27 cellular contexts compared by ENCODE assay signal in the genomic region with DNA sequence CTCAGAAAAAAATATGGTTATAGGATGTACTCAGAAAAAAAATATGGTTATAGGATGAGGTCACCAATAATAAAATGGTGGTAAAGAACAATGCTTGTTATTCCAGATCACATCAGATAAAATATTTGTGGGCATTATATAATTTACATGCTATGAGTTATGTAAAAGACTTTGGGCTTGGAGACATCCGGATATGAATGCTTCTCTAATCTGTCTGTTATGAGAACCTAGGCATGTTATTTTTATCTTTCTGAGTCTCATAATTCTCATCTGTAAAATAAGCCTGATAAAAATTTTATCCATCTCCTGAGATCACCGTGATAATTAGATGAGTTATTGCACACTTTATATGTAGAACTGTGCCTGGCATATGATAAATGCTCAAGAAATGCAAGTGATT. TPM values are rescaled to one million over a fixed set of nuclear protein-coding genes. Genes with fewer than 3 reads are reported as not detected.
DNase-seq lines count a peak whose midpoint lies in the region; ATAC-seq, FAIRE-seq and TF ChIP-seq lines count a peak whose summit lies in the region.
"Had no signal": no experiment of that assay in that cellular context is flagged by ENCODE, and none has a peak within 500 bp of the region (broad histone marks: within the 10 kb centered on the region; RNA-seq: fewer than 3 reads in every experiment).

No MANE protein-coding gene starts in this region.

- TF ChIP-seq CTCF in HepG2 (CRISPR knock-in tag; IDR thresholded peaks at IDR 0.05) (no peak), right lobe of liver (IDR thresholded peaks at IDR 0.05) (no peak), RWPE2 (IDR thresholded peaks at IDR 0.05; ENCODE audit: poor library complexity, severe bottlenecking) (no peak)

- no peak for TF ChIP-seq RAD21 in HepG2 (CRISPR knock-in tag; IDR thresholded peaks at IDR 0.05)

- no peaks in the 10 kb centered on the region for H3K27me3 ChIP-seq in HepG2 (ENCODE audit: control insufficient read depth in 1 of 2, insufficient read depth in 2 of 2, low read length in 2 of 2)
- no peaks in the 10 kb centered on the region for H3K27me3 ChIP-seq in right lobe of liver
- H3K27me3 ChIP-seq in RWPE2 (ENCODE audit: insufficient read depth, poor library complexity, severe bottlenecking): no peaks in the 10 kb centered on the region
- H3K27me3 ChIP-seq: pancreas, tibial nerve had no signal

- no TSS peak for BruUV-seq in HepG2 (replicated peaks; lab: Mats Ljungman, UMichigan)

- H3K36me3 Mint-ChIP-seq in T-helper 17 cell (ENCODE audit: low read depth): no peaks in the 10 kb centered on the region
- H3K36me3 Mint-ChIP-seq: activated CD4-positive, alpha-beta memory T cell treated with anti-CD3 and anti-CD28 coated beads for 36 hours; CD4-positive, CD25-positive, alpha-beta regulatory T cell; naive thymus-derived CD4-positive, alpha-beta T cell had no signal

- H4K20me1 ChIP-seq in HepG2 (ENCODE audit: insufficient read depth, low read length): no peaks in the 10 kb centered on the region

- FAIRE-seq in HepG2 (lab: Jason Lieb, UNC): no peak
- FAIRE-seq: A204.1, pancreas had no signal

- H3K79me2 ChIP-seq in HepG2 (ENCODE audit: insufficient read depth, low read length): no peaks in the 10 kb centered on the region

- H3K27ac ChIP-seq in HepG2 (ENCODE audit: extremely low read length, insufficient read depth, low read length) (no peak overlapping the region), right lobe of liver (no peak overlapping the region), RWPE2 (ENCODE audit: poor library complexity, severe bottlenecking) (peak overlapping the region; percentile 61)
- H3K27ac ChIP-seq: KMS-11, pancreas, RWPE1, tibial nerve had no signal

- H2AFZ ChIP-seq in HepG2 (ENCODE audit: low read length): no peak overlapping the region

- H3K9me3 ChIP-seq in HepG2 (ENCODE audit: low read length) (no peaks in the 10 kb centered on the region), right lobe of liver (no peaks in the 10 kb centered on the region), RWPE2 (ENCODE audit: severe bottlenecking) (no peaks in the 10 kb centered on the region), T-helper 17 cell (ENCODE audit: control insufficient read depth, low read length, poor library complexity, severe bottlenecking) (no peaks in the 10 kb centered on the region)
- H3K9me3 ChIP-seq: pancreas, tibial nerve had no signal

- H3K4me3 ChIP-seq in HepG2 (replicated peaks in 1 of 3; ENCODE audit: insufficient read depth in 1 of 3, low read depth in 2 of 3, low read length in 3 of 3) (no peak overlapping the region), right lobe of liver (no peak overlapping the region), RWPE2 (ENCODE audit: severe bottlenecking) (no peak overlapping the region)
- H3K4me3 ChIP-seq: pancreas, tibial nerve had no signal

- no peak overlapping the region for H3K4me3 Mint-ChIP-seq in T-helper 17 cell
- H3K4me3 Mint-ChIP-seq: activated CD4-positive, alpha-beta memory T cell treated with anti-CD3 and anti-CD28 coated beads for 36 hours; CD4-positive, CD25-positive, alpha-beta regulatory T cell; endodermal cell; naive thymus-derived CD4-positive, alpha-beta T cell; stimulated activated naive CD8-positive, alpha-beta T cell treated with anti-CD3 and anti-CD28 coated beads, Interleukin-15, Interleukin-2, amounts not matched to agents 100 ng/mL and 50 ng/mL, for 24 hours had no signal

- whole genome bisulfite sequencing in HepG2 (ENCODE audit: low lambda C conversion rate): 47% methylated on average over 2 of the region's 2 CpGs
- WGBS in right lobe of liver (ENCODE audit: insufficient coverage, low coverage, low lambda C conversion rate, missing lambda C conversion rate): 60% methylated on average over 2 of the region's 2 CpGs

- POLR2A ChIA-PET in HepG2 (lab: Yijun Ruan, JAX): no interaction called here

- ATAC-seq in HepG2: no peak
- no peak for ATAC-seq in right lobe of liver
- ATAC-seq in RWPE2 (ENCODE audit: low read depth): peak; percentile 51; the same call in 2 of the 3 replicates
- ATAC-seq in Right ventricle myocardium superior (ENCODE audit: poor library complexity): no peak
- no peak for ATAC-seq in T-helper 17 cell
- ATAC-seq: HCT116; naive thymus-derived CD4-positive, alpha-beta T cell; pancreas had no signal

- peaks cover 32% of the 10 kb centered on the region for H3K4me1 ChIP-seq in HepG2 (ENCODE audit: insufficient read depth, low read length)
- no peaks in the 10 kb centered on the region for H3K4me1 ChIP-seq in right lobe of liver
- peaks cover 19% of the 10 kb centered on the region for H3K4me1 ChIP-seq in RWPE2 (ENCODE audit: insufficient read depth, poor library complexity, severe bottlenecking)
- H3K4me1 ChIP-seq: pancreas, tibial nerve had no signal

- no peaks in the 10 kb centered on the region for H3K27me3 Mint-ChIP-seq in T-helper 17 cell
- H3K27me3 Mint-ChIP-seq: activated CD4-positive, alpha-beta memory T cell treated with anti-CD3 and anti-CD28 coated beads for 36 hours; CD4-positive, CD25-positive, alpha-beta regulatory T cell; naive thymus-derived CD4-positive, alpha-beta T cell; stimulated activated naive CD8-positive, alpha-beta T cell treated with anti-CD3 and anti-CD28 coated beads, Interleukin-15, Interleukin-2, amounts not matched to agents 100 ng/mL and 50 ng/mL, for 24 hours had no signal

- intact Hi-C loops in HepG2 (cut with micrococcal nuclease; ENCODE audit: unreplicated experiment) (no loop called here), right lobe of liver (cut with DNase I) (no loop called here), Right ventricle myocardium superior (cut with DNase I) (no loop called here)

- CTCF ChIA-PET in HepG2 (lab: Yijun Ruan, JAX; ENCODE audit: low intra/inter-chr PET ratio, low total read pairs): no interaction called here

- no peak for TF ChIP-seq POLR2A in HepG2 (IDR thresholded peaks at IDR 0.05; ENCODE audit: insufficient read depth in 1 of 2, low read depth in 2 of 2, low read length in 2 of 2)
- no peak for TF ChIP-seq POLR2A in right lobe of liver (IDR thresholded peaks at IDR 0.05)

- H3K4me1 Mint-ChIP-seq in T-helper 17 cell: no peaks in the 10 kb centered on the region
- H3K4me1 Mint-ChIP-seq: CD4-positive, CD25-positive, alpha-beta regulatory T cell; naive thymus-derived CD4-positive, alpha-beta T cell had no signal

- DNase-seq in HepG2 (ENCODE audit: low spot score): no peak
- no peak for DNase-seq in right lobe of liver
- no peak for DNase-seq in RWPE2 (ENCODE audit: low spot score)
- DNase-seq in fibroblast of peridontal ligament (ENCODE audit: extremely low read depth): peak; percentile 22
- no peak for DNase-seq in Right ventricle myocardium superior
- no peak for DNase-seq in NOMO-1 treated with DMSO at 0.1 percent for 48 hours (lab: John Stamatoyannopoulos, UW; ENCODE audit: unreplicated experiment)
- no peak for DNase-seq in T-helper 17 cell
- DNase-seq in NCI-H774 (lab: John Stamatoyannopoulos, UW): no peak
- DNase-seq: activated CD4-positive, alpha-beta memory T cell treated with anti-CD3 and anti-CD28 coated beads for 36 hours; aorta; CD4-positive, CD25-positive, alpha-beta regulatory T cell; cerebellar nuclear complex; endodermal cell; hippocampal formation; mesenchymal stem cell; naive thymus-derived CD4-positive, alpha-beta T cell; NCI-H1092; NCI-H2081; pancreas; stimulated activated CD4-positive, alpha-beta T cell treated with anti-CD3 and anti-CD28 coated beads, Interleukin-2, amount 100 ng/mL, for 24 hours; T-helper 1 cell had no signal

- in situ Hi-C loops in HepG2 (cut with HindIII; ENCODE audit: extremely low pct_ligation_motif_present, low pct_unique_long_range_greater_than_20kb): no loop called here

- no peaks in the 10 kb centered on the region for H3K36me3 ChIP-seq in HepG2 (replicated peaks in 1 of 2; ENCODE audit: control insufficient read depth in 1 of 2, insufficient read depth in 2 of 2, low read length in 2 of 2)
- no peaks in the 10 kb centered on the region for H3K36me3 ChIP-seq in right lobe of liver
- no peaks in the 10 kb centered on the region for H3K36me3 ChIP-seq in RWPE2 (ENCODE audit: low read depth)
- H3K36me3 ChIP-seq: pancreas, tibial nerve had no signal

- no peak overlapping the region for H3K9ac ChIP-seq in HepG2 (ENCODE audit: insufficient read depth, low read depth, low read length)
- H3K9ac ChIP-seq: KMS-11 had no signal

- no peak overlapping the region for H3K27ac Mint-ChIP-seq in T-helper 17 cell
- H3K27ac Mint-ChIP-seq: activated CD4-positive, alpha-beta memory T cell treated with anti-CD3 and anti-CD28 coated beads for 36 hours; CD4-positive, CD25-positive, alpha-beta regulatory T cell; endodermal cell; naive thymus-derived CD4-positive, alpha-beta T cell; stimulated activated naive CD8-positive, alpha-beta T cell treated with anti-CD3 and anti-CD28 coated beads, Interleukin-15, Interleukin-2, amounts not matched to agents 100 ng/mL and 50 ng/mL, for 24 hours had no signal

- TF ChIP-seq EP300 in HepG2 (IDR thresholded peaks at IDR 0.05; ENCODE audit: low read depth in 2 of 2, low read length in 2 of 2) (no peak), HepG2 (CRISPR knock-in tag; IDR thresholded peaks at IDR 0.05; ENCODE audit: borderline replicate concordance) (no peak)

- H3K4me2 ChIP-seq in HepG2 (ENCODE audit: low read depth, low read length): no peak overlapping the region
- H3K4me2 ChIP-seq: KMS-11 had no signal

RNA-seq across cellular contexts. Expression of a gene that starts 37.8 kb away (rescaled TPM):
- total RNA-seq in HepG2 (2016; rRNA removed; fragmentation: Illumina TruSeq; extraction: Trizol) (143 and 262 TPM in 2 replicates), right lobe of liver (not detected), Right ventricle myocardium superior (not detected), T-helper 17 cell (not detected)
- total RNA-seq in HepG2 (2016; cell fraction: cytosol; rRNA removed; fragmentation: Illumina TruSeq; extraction: Trizol; ENCODE audit: low read depth): 170 and 175 TPM in 2 replicates
- 140 and 239 TPM in 2 replicates for total RNA-seq in HepG2 (2016; cell fraction: insoluble cytoplasmic fraction; rRNA removed; fragmentation: Illumina TruSeq; extraction: Trizol)
- 116 and 117 TPM in 2 replicates for total RNA-seq in HepG2 (2016; cell fraction: membrane; rRNA removed; fragmentation: Illumina TruSeq; extraction: Trizol)
- total RNA-seq in HepG2 (2016; cell fraction: nucleus; rRNA removed; fragmentation: Illumina TruSeq; extraction: Trizol): 264 and 293 TPM in 2 replicates
- 52.9 and 123 TPM in 2 replicates for polyA plus RNA-seq in HepG2 (2011; rRNA removed)
- 52.9 and 64.6 TPM in 2 replicates for polyA plus RNA-seq in HepG2 (2011; cell fraction: cytosol; rRNA removed)
- polyA plus RNA-seq in HepG2 (2011; cell fraction: nucleus; rRNA removed): 25.1 and 31.9 TPM in 2 replicates
- polyA plus RNA-seq in HepG2 (2012): 18.4 and 75.9 TPM in 2 replicates
- polyA plus RNA-seq in HepG2 (2016; cell fraction: cytosol; fragmentation: Illumina TruSeq; extraction: Trizol; ENCODE audit: low read depth): 25.2 and 32.2 TPM in 2 replicates
- 160 TPM in 2 replicates for polyA plus RNA-seq in HepG2 (2016; cell fraction: insoluble cytoplasmic fraction; fragmentation: Illumina TruSeq; extraction: Trizol; ENCODE audit: low read depth)
- 33.1 and 42.9 TPM in 2 replicates for polyA plus RNA-seq in HepG2 (2016; cell fraction: membrane; fragmentation: Illumina TruSeq; extraction: Trizol; ENCODE audit: low read depth)
- polyA plus RNA-seq in HepG2 (2016; cell fraction: nucleus; fragmentation: Illumina TruSeq; extraction: Trizol; ENCODE audit: insufficient read depth, low read depth): 469 and 518 TPM in 2 replicates
- 32.2 and 34.1 TPM in 2 replicates for polyA minus RNA-seq in HepG2 (2011; rRNA and poly(A)+ RNA removed; ENCODE audit: low replicate concordance)
- polyA minus RNA-seq in HepG2 (2011; cell fraction: cytosol; rRNA and poly(A)+ RNA removed): 31.8 and 36.1 TPM in 2 replicates
- 28.0 and 41.8 TPM in 2 replicates for polyA minus RNA-seq in HepG2 (2011; cell fraction: nucleus; rRNA and poly(A)+ RNA removed)
- total RNA-seq: activated CD4-positive, alpha-beta memory T cell treated with anti-CD3 and anti-CD28 coated beads for 36 hours; CD4-positive, CD25-positive, alpha-beta regulatory T cell; naive thymus-derived CD4-positive, alpha-beta T cell had no signal
- polyA plus RNA-seq: CD4-positive, CD25-positive, alpha-beta regulatory T cell; naive thymus-derived CD4-positive, alpha-beta T cell had no signal

Comparison
In these comparisons a context has a peak if more than half of its experiments do, and no peak if none do; other contexts are left out.
1. RNA of a gene that starts 37.8 kb away (total RNA-seq): 116 to 293 TPM in HepG2; not detected in T-helper 17 cell, not detected in right lobe of liver and not detected in Right ventricle myocardium superior (single experiment); every median in the first group is over 100 times any median in the second.